ENCODE assay signal across 1 cellular context in genomic region chr9:77276799-77277198, GRCh38.
TF ChIP-seq lines count a peak whose summit lies in the region.

No MANE protein-coding gene starts in this region.

TF ChIP-seq in H1, 55 proteins besides CTCF, POLR2A, EP300 and RAD21 (continued from another document):
- TF ChIP-seq ATF2 (IDR thresholded peaks at IDR 0.05; ENCODE audit: low read length) = no peak
- no peak for TF ChIP-seq CHD7 (IDR thresholded peaks at IDR 0.05; ENCODE audit: insufficient replicate concordance, low read length)
